8 cellular contexts compared by ENCODE assay signal in the genomic region with DNA sequence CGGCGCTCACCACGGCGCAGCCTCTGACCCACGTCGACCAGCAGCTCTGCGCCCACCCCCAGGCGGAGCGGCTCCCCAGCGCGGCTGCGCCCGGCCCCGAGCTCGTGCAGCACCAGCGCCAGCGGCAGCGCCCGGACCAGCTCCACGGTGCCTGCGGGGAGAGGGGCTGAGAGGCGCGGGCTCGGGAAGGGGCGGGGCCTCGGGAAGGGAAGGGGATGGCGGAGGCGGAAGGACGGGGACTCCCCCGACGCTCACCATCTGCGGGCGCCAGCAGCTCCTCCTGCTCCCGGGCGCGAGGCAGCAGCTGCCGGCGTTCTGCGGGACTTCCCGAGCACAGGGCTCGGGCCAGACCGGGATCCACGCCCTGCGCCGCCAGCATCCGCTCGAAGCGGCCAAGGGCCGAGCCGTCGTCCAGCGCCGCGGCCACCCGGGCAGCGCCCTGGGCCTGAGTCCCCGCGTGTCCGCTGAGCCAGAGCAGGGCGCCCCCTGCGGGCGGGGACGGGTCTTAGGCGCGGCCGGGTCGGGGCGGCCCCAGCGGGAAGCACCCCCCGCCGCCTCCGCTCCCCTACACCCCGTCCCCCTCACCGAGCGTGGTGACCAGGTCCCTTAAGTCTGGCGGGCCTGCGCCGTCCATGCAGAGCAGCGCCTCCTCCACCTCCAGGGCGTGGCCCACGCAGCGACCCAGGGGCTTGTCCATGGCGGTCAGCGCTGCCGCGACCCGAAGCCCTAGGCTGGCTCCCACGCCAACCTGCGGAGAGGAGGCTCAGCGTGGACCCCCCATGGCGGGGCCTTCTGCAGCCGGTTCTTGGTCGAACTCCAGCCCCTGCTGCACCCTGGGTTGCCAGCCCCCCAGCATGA. TPM values are rescaled to one million over a fixed set of nuclear protein-coding genes. Genes with fewer than 3 reads are reported as not detected.
DNase-seq lines count a peak whose midpoint lies in the region; ATAC-seq and TF ChIP-seq lines count a peak whose summit lies in the region.

No MANE protein-coding gene starts in this region.

- peak; percentile 89 for DNase-seq in D341Med (ENCODE audit: low spot score)
- peak; percentile 72 for DNase-seq in HT1080 (ENCODE audit: low read depth)
- peak; percentile 77 for DNase-seq in RPMI7951 (ENCODE audit: low read depth)
- DNase-seq in activated T-helper 9 cell treated with anti-CD3 and anti-CD28 coated beads, Interleukin-2, amount 50 U/mL, for 16 hours (ENCODE audit: low read depth): peak; percentile 75
- DNase-seq in fibroblast of the aortic adventitia (ENCODE audit: low read depth): peak; percentile 64
- peak in 39 of 49 donors; percentile 39 to 90 (median 68) for DNase-seq in substantia nigra (lab: John Stamatoyannopoulos, UW)

- peak overlapping the region; percentile 77 for H3K4me3 ChIP-seq in fibroblast of the aortic adventitia (ENCODE audit: low read depth, low read length)
- H3K4me3 ChIP-seq in neural cell (ENCODE audit: low read length): peak overlapping the region; percentile 95

- no peaks in the 10 kb centered on the region for H4K20me1 ChIP-seq in neural cell (ENCODE audit: insufficient read depth)

- no peak for TF ChIP-seq EP300 in neural cell (conservative IDR thresholded peaks at IDR 0.05; ENCODE audit: poor library complexity, severe bottlenecking)

- peaks cover 19% of the 10 kb centered on the region for H3K27me3 ChIP-seq in neural cell (ENCODE audit: insufficient read depth, low read depth, low read length)

- peak; percentile 42 for TF ChIP-seq RAD21 in neural cell (conservative IDR thresholded peaks at IDR 0.05)

- no peaks in the 10 kb centered on the region for H3K9me3 ChIP-seq in neural cell (ENCODE audit: low read length)

- H3K9ac ChIP-seq in neural cell (ENCODE audit: low read length): peak overlapping the region; percentile 81

- ATAC-seq in GM19468 (IDR thresholded peaks at IDR 0.05; ENCODE audit: extremely low read depth, unreplicated experiment): peak; percentile 2

- H3K4me2 ChIP-seq in neural cell (ENCODE audit: low read length): peak overlapping the region; percentile 73

- peak overlapping the region; percentile 75 for H3K27ac ChIP-seq in neural cell (ENCODE audit: low read length)
- H3K27ac ChIP-seq in substantia nigra (ENCODE audit: low read depth, low read length, poor library complexity, severe bottlenecking): peak overlapping the region; percentile 91

- no peaks in the 10 kb centered on the region for H3K79me2 ChIP-seq in neural cell (replicated peaks; ENCODE audit: insufficient read depth, low read length)

- H3K36me3 ChIP-seq in neural cell (ENCODE audit: insufficient read depth, low read length): no peaks in the 10 kb centered on the region

- TF ChIP-seq CTCF in fibroblast of the aortic adventitia (IDR thresholded peaks at IDR 0.05; ENCODE audit: insufficient read depth, low read length): peak; percentile 49
- TF ChIP-seq CTCF in neural cell (IDR thresholded peaks at IDR 0.05; ENCODE audit: poor library complexity, severe bottlenecking): peak; percentile 75

- H3K9me2 ChIP-seq in neural cell (ENCODE audit: insufficient read depth, low read length): no peaks in the 10 kb centered on the region

- no peaks in the 10 kb centered on the region for H3F3A ChIP-seq in neural cell (ENCODE audit: insufficient read depth, low read length, poor library complexity, severe bottlenecking)

- no peak overlapping the region for H2AFZ ChIP-seq in neural cell (ENCODE audit: low read depth, low read length)

TF ChIP-seq in neural cell, 6 proteins besides CTCF, POLR2A, EP300 and RAD21:
- TF ChIP-seq, protein P1, sequence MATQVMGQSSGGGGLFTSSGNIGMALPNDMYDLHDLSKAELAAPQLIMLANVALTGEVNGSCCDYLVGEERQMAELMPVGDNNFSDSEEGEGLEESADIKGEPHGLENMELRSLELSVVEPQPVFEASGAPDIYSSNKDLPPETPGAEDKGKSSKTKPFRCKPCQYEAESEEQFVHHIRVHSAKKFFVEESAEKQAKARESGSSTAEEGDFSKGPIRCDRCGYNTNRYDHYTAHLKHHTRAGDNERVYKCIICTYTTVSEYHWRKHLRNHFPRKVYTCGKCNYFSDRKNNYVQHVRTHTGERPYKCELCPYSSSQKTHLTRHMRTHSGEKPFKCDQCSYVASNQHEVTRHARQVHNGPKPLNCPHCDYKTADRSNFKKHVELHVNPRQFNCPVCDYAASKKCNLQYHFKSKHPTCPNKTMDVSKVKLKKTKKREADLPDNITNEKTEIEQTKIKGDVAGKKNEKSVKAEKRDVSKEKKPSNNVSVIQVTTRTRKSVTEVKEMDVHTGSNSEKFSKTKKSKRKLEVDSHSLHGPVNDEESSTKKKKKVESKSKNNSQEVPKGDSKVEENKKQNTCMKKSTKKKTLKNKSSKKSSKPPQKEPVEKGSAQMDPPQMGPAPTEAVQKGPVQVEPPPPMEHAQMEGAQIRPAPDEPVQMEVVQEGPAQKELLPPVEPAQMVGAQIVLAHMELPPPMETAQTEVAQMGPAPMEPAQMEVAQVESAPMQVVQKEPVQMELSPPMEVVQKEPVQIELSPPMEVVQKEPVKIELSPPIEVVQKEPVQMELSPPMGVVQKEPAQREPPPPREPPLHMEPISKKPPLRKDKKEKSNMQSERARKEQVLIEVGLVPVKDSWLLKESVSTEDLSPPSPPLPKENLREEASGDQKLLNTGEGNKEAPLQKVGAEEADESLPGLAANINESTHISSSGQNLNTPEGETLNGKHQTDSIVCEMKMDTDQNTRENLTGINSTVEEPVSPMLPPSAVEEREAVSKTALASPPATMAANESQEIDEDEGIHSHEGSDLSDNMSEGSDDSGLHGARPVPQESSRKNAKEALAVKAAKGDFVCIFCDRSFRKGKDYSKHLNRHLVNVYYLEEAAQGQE (IDR thresholded peaks at IDR 0.05; ENCODE audit: borderline replicate concordance): no peak
- TF ChIP-seq MXI1 (conservative IDR thresholded peaks at IDR 0.05; ENCODE audit: poor library complexity, severe bottlenecking): no peak
- peak; percentile 56 for TF ChIP-seq SMC3 (conservative IDR thresholded peaks at IDR 0.05; ENCODE audit: poor library complexity)
- peak; percentile 16 for TF ChIP-seq POLR2AphosphoS5 (IDR thresholded peaks at IDR 0.05)
- TF ChIP-seq TAF1 (IDR thresholded peaks at IDR 0.05; ENCODE audit: low read depth): peak; percentile 1
- TF ChIP-seq EZH2 (IDR thresholded peaks at IDR 0.05; ENCODE audit: borderline replicate concordance, insufficient read depth, low read length, poor library complexity, severe bottlenecking): no peak

RNA-seq across cellular contexts. Expression of a gene that starts 0.8 kb away (rescaled TPM):
- 6.4 and 7.7 TPM in 2 replicates for total RNA-seq in HT1080 (2014; rRNA removed; shearing (Covaris generic))
- polyA plus RNA-seq in HT1080 (2015; cell fraction: cytosol; rRNA removed): 2.4 and 3.7 TPM in 2 replicates
- polyA plus RNA-seq in HT1080 (2015; cell fraction: nucleus; rRNA removed): 1.1 and 3.5 TPM in 2 replicates
- 5.0 and 9.2 TPM in 2 replicates for total RNA-seq in RPMI7951 (2014; rRNA removed; shearing (Covaris generic))
- 0.49 and 3.4 TPM in 2 replicates for total RNA-seq in fibroblast of the aortic adventitia (ENCODE audit: low replicate concordance)
- polyA plus RNA-seq in neural cell: 8.1 and 9.6 TPM in 2 replicates
- polyA minus RNA-seq in neural cell: 2.9 and 4.1 TPM in 2 replicates

RNA-seq across cellular contexts. Expression of a gene that starts 3.6 kb away (rescaled TPM):
- total RNA-seq in HT1080 (2014; rRNA removed; shearing (Covaris generic)): 2.0 and 2.1 TPM in 2 replicates
- polyA plus RNA-seq in HT1080 (2015; cell fraction: cytosol; rRNA removed): 1.1 and 1.8 TPM in 2 replicates
- polyA plus RNA-seq in HT1080 (2015; cell fraction: nucleus; rRNA removed): 0.37 and 0.84 TPM in 2 replicates
- 16.5 and 27.5 TPM in 2 replicates for total RNA-seq in RPMI7951 (2014; rRNA removed; shearing (Covaris generic))
- 22.7 and 23.7 TPM in 2 replicates for total RNA-seq in fibroblast of the aortic adventitia (ENCODE audit: low replicate concordance)
- polyA plus RNA-seq in neural cell: 0.54 and 0.87 TPM in 2 replicates
- polyA minus RNA-seq in neural cell: 0.49 TPM in 1 of 2 replicates, not detected in the other

RNA-seq across cellular contexts. Expression of a gene that starts 18.2 kb away (rescaled TPM):
- 65.3 and 73.2 TPM in 2 replicates for total RNA-seq in HT1080 (2014; rRNA removed; shearing (Covaris generic))
- 31.7 and 38.7 TPM in 2 replicates for polyA plus RNA-seq in HT1080 (2015; cell fraction: cytosol; rRNA removed)
- 60.7 and 62.1 TPM in 2 replicates for polyA plus RNA-seq in HT1080 (2015; cell fraction: nucleus; rRNA removed)
- total RNA-seq in RPMI7951 (2014; rRNA removed; shearing (Covaris generic)): 53.3 and 61.6 TPM in 2 replicates
- 30.9 and 49.1 TPM in 2 replicates for total RNA-seq in fibroblast of the aortic adventitia (ENCODE audit: low replicate concordance)
- 76.8 and 81.1 TPM in 2 replicates for polyA plus RNA-seq in neural cell
- 39.8 and 45.8 TPM in 2 replicates for polyA minus RNA-seq in neural cell

RNA-seq across cellular contexts. Expression of a gene that starts 18.7 kb away (rescaled TPM):
- total RNA-seq in HT1080 (2014; rRNA removed; shearing (Covaris generic)): 36.7 and 54.3 TPM in 2 replicates
- 35.4 and 37.6 TPM in 2 replicates for polyA plus RNA-seq in HT1080 (2015; cell fraction: cytosol; rRNA removed)
- polyA plus RNA-seq in HT1080 (2015; cell fraction: nucleus; rRNA removed): 228 and 230 TPM in 2 replicates
- total RNA-seq in RPMI7951 (2014; rRNA removed; shearing (Covaris generic)): 20.5 and 24.9 TPM in 2 replicates
- 21.4 and 50.6 TPM in 2 replicates for total RNA-seq in fibroblast of the aortic adventitia (ENCODE audit: low replicate concordance)
- polyA plus RNA-seq in neural cell: 76.5 and 85.2 TPM in 2 replicates
- polyA minus RNA-seq in neural cell: 17.8 and 19.0 TPM in 2 replicates

RNA-seq across cellular contexts. Expression of a gene that starts 19.5 kb away (rescaled TPM):
- not detected in 2 replicates for total RNA-seq in HT1080 (2014; rRNA removed; shearing (Covaris generic))
- polyA plus RNA-seq in HT1080 (2015; cell fraction: cytosol; rRNA removed): 0.11 TPM in 1 of 2 replicates, not detected in the other
- 0.06 and 0.50 TPM in 2 replicates for polyA plus RNA-seq in HT1080 (2015; cell fraction: nucleus; rRNA removed)
- not detected in 2 replicates for total RNA-seq in RPMI7951 (2014; rRNA removed; shearing (Covaris generic))
- 1.1 and 2.4 TPM in 2 replicates for total RNA-seq in fibroblast of the aortic adventitia (ENCODE audit: low replicate concordance)
- not detected in 2 replicates for polyA plus RNA-seq in neural cell
- not detected in 2 replicates for polyA minus RNA-seq in neural cell

Comparison
In these comparisons a context has a peak if more than half of its experiments do, and no peak if none do; other contexts are left out.
1. Peak in every context shown above with its lines: DNase-seq, ATAC-seq, H3K4me3 ChIP-seq and H3K27ac ChIP-seq.